Comparison of ENCODE assay signal across 28 cellular contexts in the genomic region with DNA sequence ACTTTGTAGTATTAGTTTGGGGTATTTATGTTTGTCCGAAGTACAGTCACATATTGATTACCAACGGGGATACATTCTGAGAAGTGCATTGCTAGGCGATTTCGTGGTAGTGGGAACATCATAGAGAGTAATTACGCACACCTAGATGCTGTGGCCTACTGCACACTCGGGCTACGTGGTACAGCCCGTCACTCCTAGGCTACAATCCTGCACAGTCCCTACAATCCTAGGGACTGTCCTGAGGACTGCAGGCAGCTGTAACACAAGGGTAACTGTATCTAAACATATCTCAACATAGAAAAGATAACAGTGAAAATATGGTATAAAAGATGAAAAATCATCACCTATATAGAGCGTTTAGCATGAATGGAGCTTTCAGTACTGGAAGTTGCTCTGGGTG. TPM values are rescaled to one million over a fixed set of nuclear protein-coding genes. Genes with fewer than 3 reads are reported as not detected.
A peak's percentile ranks its signal among the peaks of the same experiment; 100 is the strongest.
DNase-seq lines count a peak whose midpoint lies in the region; ATAC-seq, FAIRE-seq and TF ChIP-seq lines count a peak whose summit lies in the region.
"Had no signal": no experiment of that assay in that cellular context is flagged by ENCODE, and none has a peak within 500 bp of the region (broad histone marks: within the 10 kb centered on the region; RNA-seq: fewer than 3 reads in every experiment).

No MANE protein-coding gene starts in this region.

- H3K27me3 Mint-ChIP-seq in activated CD8-positive, alpha-beta memory T cell treated with anti-CD3 and anti-CD28 coated beads, Interleukin-2, amount 10 ng/mL, durations not matched to agents 7 days and 5 days: no peaks in the 10 kb centered on the region
- H3K27me3 Mint-ChIP-seq: CD4-positive, CD25-positive, alpha-beta regulatory T cell had no signal

- FAIRE-seq in K562 (lab: Jason Lieb, UNC): no peak
- FAIRE-seq: A204.1, GM12878, GM12892, GM18507 had no signal

- peak; percentile 14 for DNase-seq in activated CD8-positive, alpha-beta memory T cell treated with anti-CD3 and anti-CD28 coated beads, Interleukin-2, amount 10 ng/mL, durations not matched to agents 7 days and 5 days
- DNase-seq in activated CD8-positive, alpha-beta memory T cell treated with anti-CD3 and anti-CD28 coated beads, Interleukin-2, amount 50 U/mL, for 48 hours: no peak
- DNase-seq in K562 (ENCODE audit: extremely low read depth in 1 of 4, low spot score in 3 of 4): no peak
- DNase-seq in ecto neural progenitor cell (ENCODE audit: low spot score): peak; percentile 1
- DNase-seq in islet precursor cell: peak; percentile 25
- no peak for DNase-seq in central memory CD4-positive, alpha-beta T cell
- no peak for DNase-seq in NCI-H345 (lab: John Stamatoyannopoulos, UW)
- DNase-seq: 8988T; ACHN; BE2C; C1 segment of cervical spinal cord; CD4-positive, alpha-beta memory T cell; CD4-positive, CD25-positive, alpha-beta regulatory T cell; CD8-positive, alpha-beta memory T cell; COR-L47; DMS 273 treated with DMSO at 0.1 percent for 48 hours; DMS153; DMS53; DMS79; DND-41; EL; GDM1 had no signal

- no peak for ATAC-seq in activated CD8-positive, alpha-beta memory T cell treated with anti-CD3 and anti-CD28 coated beads, Interleukin-2, amount 10 ng/mL, durations not matched to agents 7 days and 5 days
- ATAC-seq in K562: peak; percentile 36; the same call in 2 of the 3 replicates
- ATAC-seq: GM12878 had no signal

- no peak overlapping the region for H3K9ac ChIP-seq in K562 (ENCODE audit: insufficient read depth in 1 of 2, low read depth in 2 of 2, low read length in 2 of 2)
- H3K9ac ChIP-seq: BLaER1 had no signal

- no peak for TF ChIP-seq RAD21 in K562 (CRISPR knock-in tag; conservative IDR thresholded peaks at IDR 0.05 in 1 of 2, IDR thresholded peaks at IDR 0.05 in 1 of 2)

- BruUV-seq in K562 (replicated peaks; lab: Mats Ljungman, UMichigan): no TSS peak

- TF ChIP-seq EP300 in K562 (IDR thresholded peaks at IDR 0.05; ENCODE audit: low read length): no peak

- no peaks in the 10 kb centered on the region for H3K4me1 Mint-ChIP-seq in activated CD8-positive, alpha-beta memory T cell treated with anti-CD3 and anti-CD28 coated beads, Interleukin-2, amount 10 ng/mL, durations not matched to agents 7 days and 5 days
- H3K4me1 Mint-ChIP-seq: CD4-positive, alpha-beta memory T cell had no signal

- H4K20me1 ChIP-seq in K562 (replicated peaks; ENCODE audit: control insufficient read depth, insufficient read depth, low read length): no peaks in the 10 kb centered on the region
- H4K20me1 ChIP-seq: BLaER1 had no signal

- no peak for TF ChIP-seq POLR2A in K562 (conservative IDR thresholded peaks at IDR 0.05)

- no peak overlapping the region for H3K4me3 Mint-ChIP-seq in activated CD8-positive, alpha-beta memory T cell treated with anti-CD3 and anti-CD28 coated beads, Interleukin-2, amount 10 ng/mL, durations not matched to agents 7 days and 5 days
- H3K4me3 Mint-ChIP-seq: CD14-positive monocyte; CD4-positive, alpha-beta memory T cell; CD4-positive, CD25-positive, alpha-beta regulatory T cell; CD8-positive, alpha-beta memory T cell had no signal

- no peaks in the 10 kb centered on the region for H3K9me1 ChIP-seq in K562 (ENCODE audit: control insufficient read depth, insufficient read depth, low read length)

- 36% methylated on average over 9 of the region's 9 CpGs for WGBS in K562 (ENCODE audit: insufficient coverage, low coverage, missing lambda C conversion rate)

- TF ChIP-seq CTCF in K562 (IDR thresholded peaks at IDR 0.05 in 2 of 3, conservative IDR thresholded peaks at IDR 0.05 in 1 of 3; ENCODE audit: insufficient read depth in 2 of 3, low read depth in 1 of 3, low read length in 3 of 3): no peak

- POLR2A ChIA-PET in K562 (lab: Yijun Ruan, JAX): interaction anchor here (0.6 to 0.7 kb wide), 2 partner anchors 99 to 307 kb away, joined by 3 read pairs; a partner anchor contains a TSS

- no peak overlapping the region for H3K27ac ChIP-seq in K562 (ENCODE audit: extremely low read depth, low read depth, low read length)
- H3K27ac ChIP-seq: BLaER1 had no signal

- no peak overlapping the region for H3K4me3 ChIP-seq in K562
- H3K4me3 ChIP-seq: BLaER1, GM12878 had no signal

- H3K4me1 ChIP-seq in K562 (replicated peaks in 1 of 2; ENCODE audit: control insufficient read depth in 2 of 2, insufficient read depth in 2 of 2, low read length in 2 of 2): no peaks in the 10 kb centered on the region; a peak in 1 of 5 replicates
- H3K4me1 ChIP-seq: BE2C, BLaER1 had no signal

- intact Hi-C loops in K562 (cut with micrococcal nuclease): no loop called here

- CTCF ChIA-PET in activated CD8-positive, alpha-beta memory T cell treated with anti-CD3 and anti-CD28 coated beads, Interleukin-2, amount 10 ng/mL, durations not matched to agents 7 days and 5 days (lab: Charles Lee): interaction anchor here (1.2 to 1.3 kb wide), 2 partner anchors 15 to 271 kb away, joined by 3 read pairs; no protein-coding TSS in a partner anchor
- CTCF ChIA-PET in K562 (lab: Yijun Ruan, JAX; ENCODE audit: low intra/inter-chr PET ratio): no interaction called here

- H3K4me2 ChIP-seq in K562 (ENCODE audit: insufficient read depth, low read length): no peak overlapping the region
- H3K4me2 ChIP-seq: BLaER1 had no signal

- H2AFZ ChIP-seq in K562 (ENCODE audit: low read depth, low read length): peak overlapping the region; percentile 44

- in situ Hi-C loops in K562 (cut with MboI): no loop called here

- no peaks in the 10 kb centered on the region for H3K9me3 Mint-ChIP-seq in activated CD8-positive, alpha-beta memory T cell treated with anti-CD3 and anti-CD28 coated beads, Interleukin-2, amount 10 ng/mL, durations not matched to agents 7 days and 5 days (ENCODE audit: low read depth)
- H3K9me3 Mint-ChIP-seq: CD4-positive, CD25-positive, alpha-beta regulatory T cell; CD8-positive, alpha-beta memory T cell had no signal

- no peaks in the 10 kb centered on the region for H3K9me3 ChIP-seq in K562 (replicated peaks; ENCODE audit: control insufficient read depth, insufficient read depth, low read depth, low read length)
- H3K9me3 ChIP-seq: BE2C had no signal

- H3K36me3 Mint-ChIP-seq in activated CD8-positive, alpha-beta memory T cell treated with anti-CD3 and anti-CD28 coated beads, Interleukin-2, amount 10 ng/mL, durations not matched to agents 7 days and 5 days: no peaks in the 10 kb centered on the region
- H3K36me3 Mint-ChIP-seq: CD14-positive monocyte; CD4-positive, alpha-beta memory T cell; CD4-positive, CD25-positive, alpha-beta regulatory T cell had no signal

- H3K27me3 ChIP-seq in K562 (ENCODE audit: control insufficient read depth in 2 of 2, insufficient read depth in 2 of 2, low read length in 2 of 2): peaks cover 0 to 5% of the 10 kb centered on the region in 2 experiments; a peak in 2 of 5 replicates
- H3K27me3 ChIP-seq: BE2C, BLaER1 had no signal

- H3K27ac Mint-ChIP-seq in activated CD8-positive, alpha-beta memory T cell treated with anti-CD3 and anti-CD28 coated beads, Interleukin-2, amount 10 ng/mL, durations not matched to agents 7 days and 5 days: no peak overlapping the region
- H3K27ac Mint-ChIP-seq: CD14-positive monocyte; CD4-positive, CD25-positive, alpha-beta regulatory T cell had no signal

- no peaks in the 10 kb centered on the region for H3K79me2 ChIP-seq in K562 (ENCODE audit: control insufficient read depth, insufficient read depth, low read length)

- no peaks in the 10 kb centered on the region for H3K36me3 ChIP-seq in K562 (ENCODE audit: control insufficient read depth, insufficient read depth, low read length)
- H3K36me3 ChIP-seq: BE2C, BLaER1 had no signal

RNA-seq across cellular contexts. Expression of a gene that starts 18.6 kb away (rescaled TPM):
- 10 to 100 TPM; 18.8 to 19.3 TPM for total RNA-seq in activated CD8-positive, alpha-beta memory T cell treated with anti-CD3 and anti-CD28 coated beads, Interleukin-2, amount 10 ng/mL, durations not matched to agents 7 days and 5 days
- 11.3 and 16.8 TPM in 2 replicates for total RNA-seq in K562 (2011; cell fraction: chromatin; rRNA removed; ENCODE audit: low replicate concordance)
- total RNA-seq in K562 (2011; cell fraction: nucleolus; rRNA removed): 8.8 and 9.3 TPM in 2 replicates
- total RNA-seq in K562 (2011; cell fraction: nucleoplasm; rRNA removed): 10.6 and 12.0 TPM in 2 replicates
- total RNA-seq in K562 (2014; rRNA removed) (6.9 and 7.1 TPM in 2 replicates), K562 (2014; rRNA removed; fragmentation: Illumina TruSeq; extraction: Trizol) (12.7 and 13.2 TPM in 2 replicates), K562 (2015; rRNA removed; fragmentation: Illumina TruSeq; extraction: Trizol) (12.8 and 13.2 TPM in 2 replicates), K562 (2021) (12.1 and 13.6 TPM in 2 replicates)
- polyA plus RNA-seq in K562 (2011; rRNA removed) (5.3 and 5.9 TPM in 2 replicates), K562 (2014; fragmentation: Illumina TruSeq; extraction: Trizol) (7.1 and 7.7 TPM in 2 replicates), K562 (2014; fragmentation: Nextera tagmentation; extraction: Ambion mirVana) (1 to 10 TPM; 2.1 to 4.2 TPM), K562 (2014; rRNA removed) (5.7 and 7.2 TPM in 2 replicates)
- polyA plus RNA-seq in K562 (2011; cell fraction: cytosol; rRNA removed): 2.3 and 3.5 TPM in 2 replicates
- 6.2 and 6.5 TPM in 2 replicates for polyA plus RNA-seq in K562 (2011; cell fraction: nucleus; rRNA removed)
- polyA plus RNA-seq in K562 (2012): 5.0 and 5.2 TPM in 2 replicates
- 13.4 and 14.7 TPM in 2 replicates for polyA minus RNA-seq in K562 (2011; rRNA and poly(A)+ RNA removed)
- polyA minus RNA-seq in K562 (2011; cell fraction: cytosol; rRNA and poly(A)+ RNA removed): 7.4 and 7.5 TPM in 2 replicates
- 5.3 and 10.2 TPM in 2 replicates for polyA minus RNA-seq in K562 (2011; cell fraction: nucleus; rRNA and poly(A)+ RNA removed)

RNA-seq across cellular contexts. Expression of a gene that starts 19.0 kb away (rescaled TPM):
- total RNA-seq in activated CD8-positive, alpha-beta memory T cell treated with anti-CD3 and anti-CD28 coated beads, Interleukin-2, amount 10 ng/mL, durations not matched to agents 7 days and 5 days: 10 to 100 TPM; 19.3 to 19.6 TPM
- total RNA-seq in K562 (2011; cell fraction: chromatin; rRNA removed; ENCODE audit: low replicate concordance): 42.1 and 69.3 TPM in 2 replicates
- total RNA-seq in K562 (2011; cell fraction: nucleolus; rRNA removed): 30.9 and 32.4 TPM in 2 replicates
- total RNA-seq in K562 (2011; cell fraction: nucleoplasm; rRNA removed): 37.6 and 46.4 TPM in 2 replicates
- total RNA-seq in K562 (2014; rRNA removed): 28.6 and 32.5 TPM in 2 replicates
- total RNA-seq in K562 (2014; rRNA removed; fragmentation: Illumina TruSeq; extraction: Trizol): 21.7 and 23.8 TPM in 2 replicates
- 28.2 and 31.7 TPM in 2 replicates for total RNA-seq in K562 (2015; rRNA removed; fragmentation: Illumina TruSeq; extraction: Trizol)
- total RNA-seq in K562 (2021): 21.2 and 23.3 TPM in 2 replicates
- 11.0 and 16.9 TPM in 2 replicates for polyA plus RNA-seq in K562 (2011; rRNA removed)
- 12.1 and 12.4 TPM in 2 replicates for polyA plus RNA-seq in K562 (2011; cell fraction: cytosol; rRNA removed)
- polyA plus RNA-seq in K562 (2011; cell fraction: nucleus; rRNA removed): 16.3 and 17.6 TPM in 2 replicates
- polyA plus RNA-seq in K562 (2012): 8.8 and 11.4 TPM in 2 replicates
- polyA plus RNA-seq in K562 (2014; fragmentation: Illumina TruSeq; extraction: Trizol): 17.2 and 22.4 TPM in 2 replicates
- 10 to 100 TPM in 1 of 2 experiments, 1 to 10 TPM in 1; 8.1 to 10.1 TPM for polyA plus RNA-seq in K562 (2014; fragmentation: Nextera tagmentation; extraction: Ambion mirVana)
- 20.0 and 21.7 TPM in 2 replicates for polyA plus RNA-seq in K562 (2014; rRNA removed)
- 31.0 and 32.1 TPM in 2 replicates for polyA minus RNA-seq in K562 (2011; rRNA and poly(A)+ RNA removed)
- polyA minus RNA-seq in K562 (2011; cell fraction: cytosol; rRNA and poly(A)+ RNA removed): 16.0 and 19.6 TPM in 2 replicates
- polyA minus RNA-seq in K562 (2011; cell fraction: nucleus; rRNA and poly(A)+ RNA removed): 21.9 and 37.9 TPM in 2 replicates

Comparison
In these comparisons a context has a peak if more than half of its experiments do, and no peak if none do; other contexts are left out.
1. DNase-seq: peak in activated CD8-positive, alpha-beta memory T cell treated with anti-CD3 and anti-CD28 coated beads, Interleukin-2, amount 10 ng/mL, durations not matched to agents 7 days and 5 days (single experiment), ecto neural progenitor cell (single experiment) and islet precursor cell (single experiment); none in activated CD8-positive, alpha-beta memory T cell treated with anti-CD3 and anti-CD28 coated beads, Interleukin-2, amount 50 U/mL, for 48 hours (single experiment), K562 (0 of 4), central memory CD4-positive, alpha-beta T cell (single experiment) and NCI-H345 (single experiment).